ENCODE assay signal across 8 cellular contexts in genomic region chr19:10936661-10937084, GRCh38. TPM values are rescaled to one million over a fixed set of nuclear protein-coding genes. Genes with fewer than 3 reads are reported as not detected.
DNase-seq lines count a peak whose midpoint lies in the region; ATAC-seq and TF ChIP-seq lines count a peak whose summit lies in the region.

No MANE protein-coding gene starts in this region.

- peak; percentile 22 to 69 (median 62) for DNase-seq in CD4-positive, CD25-positive, alpha-beta regulatory T cell
- peak; percentile 78 for DNase-seq in H9
- DNase-seq in NCI-H345 treated with DMSO at 0.1 percent for 48 hours (lab: John Stamatoyannopoulos, UW; ENCODE audit: unreplicated experiment) = peak; percentile 55
- DNase-seq in WTC11 (ENCODE audit: low spot score) = peak; percentile 59
- peak; percentile 83 for DNase-seq in fibroblast of mammary gland (ENCODE audit: low read depth)
- no peak for DNase-seq in natural killer cell treated with Interleukin-12 subunit alpha and Interleukin-12 subunit beta and Interleukin-15 and Interleukin-18, amount 100 ng/mL, for 72 hours (ENCODE audit: low spot score)

- no peaks in the 10 kb centered on the region for H3K23me2 ChIP-seq in H9 (ENCODE audit: insufficient read length, low read depth, low read length, poor library complexity, severe bottlenecking)

- H2BK20ac ChIP-seq in H9 (ENCODE audit: low read depth, low read length, poor library complexity, severe bottlenecking) = no peak overlapping the region

- H3K4me2 ChIP-seq in H9 (ENCODE audit: insufficient read depth, insufficient read length, low read length) = no peak overlapping the region

- H2BK120ac ChIP-seq in H9 (ENCODE audit: low read depth, low read length, poor library complexity, severe bottlenecking) = no peak overlapping the region

- H3K18ac ChIP-seq in H9 (ENCODE audit: insufficient read length, low read depth, low read length) = no peak overlapping the region

- no peaks in the 10 kb centered on the region for H3K79me2 ChIP-seq in H9 (ENCODE audit: insufficient read depth, low read length)

- peak; percentile 75 for TF ChIP-seq CTCF in H9 (conservative IDR thresholded peaks at IDR 0.05)
- peak; percentile 40 for TF ChIP-seq CTCF in WTC11 (IDR thresholded peaks at IDR 0.05)
- peak; percentile 67 for TF ChIP-seq CTCF in fibroblast of mammary gland (conservative IDR thresholded peaks at IDR 0.05; ENCODE audit: control insufficient read depth, insufficient read depth, low read depth, low read length)

- H3K4me1 ChIP-seq in CD4-positive, CD25-positive, alpha-beta regulatory T cell (ENCODE audit: control insufficient read depth, insufficient read depth, low read length, poor library complexity, severe bottlenecking) = no peaks in the 10 kb centered on the region
- H3K4me1 ChIP-seq in H9 (ENCODE audit: insufficient read depth, low read length) = no peaks in the 10 kb centered on the region; the same call in 1 of the 2 replicates

- no peak overlapping the region for H3K14ac ChIP-seq in H9 (ENCODE audit: insufficient read depth, low read length)

- no peak overlapping the region for H2BK5ac ChIP-seq in H9 (ENCODE audit: insufficient read length, low read length)

- no CpG with 5 or more reads among the region's 11 CpGs for WGBS in H9 (ENCODE audit: extremely low coverage, insufficient read length, low lambda C conversion rate)

- H4K8ac ChIP-seq in H9 (replicated peaks; ENCODE audit: insufficient read length, low read depth, low read length) = no peak overlapping the region

- no peaks in the 10 kb centered on the region for H3K9me3 Mint-ChIP-seq in CD4-positive, CD25-positive, alpha-beta regulatory T cell
- H3K9me3 Mint-ChIP-seq in H9 = no peaks in the 10 kb centered on the region
- no peaks in the 10 kb centered on the region for H3K9me3 Mint-ChIP-seq in WTC11
- H3K9me3 Mint-ChIP-seq in natural killer cell treated with Interleukin-12 subunit alpha and Interleukin-12 subunit beta and Interleukin-15 and Interleukin-18, amount 100 ng/mL, for 72 hours = no peaks in the 10 kb centered on the region

- no peak overlapping the region for H3K27ac ChIP-seq in CD4-positive, CD25-positive, alpha-beta regulatory T cell (ENCODE audit: insufficient read depth, low read length, poor library complexity, severe bottlenecking)
- H3K27ac ChIP-seq in H9 (ENCODE audit: insufficient read length, low read depth, low read length) = no peak overlapping the region

- no peaks in the 10 kb centered on the region for H3K27me3 Mint-ChIP-seq in CD4-positive, CD25-positive, alpha-beta regulatory T cell
- H3K27me3 Mint-ChIP-seq in H9 (ENCODE audit: low read depth) (no peaks in the 10 kb centered on the region), WTC11 (ENCODE audit: low read depth) (no peaks in the 10 kb centered on the region)
- H3K27me3 Mint-ChIP-seq in natural killer cell treated with Interleukin-12 subunit alpha and Interleukin-12 subunit beta and Interleukin-15 and Interleukin-18, amount 100 ng/mL, for 72 hours = no peaks in the 10 kb centered on the region

- POLR2A ChIA-PET in WTC11 (lab: Charles Lee) = interaction anchor here (0.6 to 1.1 kb wide), 5 partner anchors 12 to 622 kb away, joined by 3 to 4 read pairs (median 4); partner anchors contain the start of gene SMARCA4

- no peak overlapping the region for H3K27ac Mint-ChIP-seq in CD4-positive, CD25-positive, alpha-beta regulatory T cell
- peak overlapping the region in 2 of 3 experiments; percentile 73 to 84; a peak in 4 of 7 replicates for H3K27ac Mint-ChIP-seq in H9
- no peak overlapping the region for H3K27ac Mint-ChIP-seq in WTC11
- no peak overlapping the region for H3K27ac Mint-ChIP-seq in natural killer cell treated with Interleukin-12 subunit alpha and Interleukin-12 subunit beta and Interleukin-15 and Interleukin-18, amount 100 ng/mL, for 72 hours

- no peak overlapping the region for H3K9ac ChIP-seq in H9 (ENCODE audit: extremely low read depth, insufficient read length, low read length)

- no peaks in the 10 kb centered on the region for H4K20me1 ChIP-seq in H9 (ENCODE audit: control insufficient read depth, insufficient read depth, insufficient read length)

- H3K36me3 ChIP-seq in CD4-positive, CD25-positive, alpha-beta regulatory T cell (ENCODE audit: control insufficient read depth, insufficient read depth, low read length) = peaks cover 2% of the 10 kb centered on the region

- peaks cover 0 to 9% (median 5%) of the 10 kb centered on the region in 4 donors for H3K4me1 Mint-ChIP-seq in CD4-positive, CD25-positive, alpha-beta regulatory T cell
- peaks cover 6 to 7% of the 10 kb centered on the region in 2 experiments; a peak in 2 of 4 replicates for H3K4me1 Mint-ChIP-seq in H9
- H3K4me1 Mint-ChIP-seq in WTC11 = no peaks in the 10 kb centered on the region; the same call in 1 of the 2 replicates
- H3K4me1 Mint-ChIP-seq in natural killer cell treated with Interleukin-12 subunit alpha and Interleukin-12 subunit beta and Interleukin-15 and Interleukin-18, amount 100 ng/mL, for 72 hours (ENCODE audit: low read depth in 2 of 2) = peaks cover 0 to 6% of the 10 kb centered on the region in 2 donors

- no peak overlapping the region for H2AFZ ChIP-seq in H9 (ENCODE audit: low read length)

- no peak overlapping the region for H4K91ac ChIP-seq in H9 (ENCODE audit: insufficient read length, low read depth, low read length)

- no peak overlapping the region for H3K4ac ChIP-seq in H9 (ENCODE audit: low read depth, low read length)

- no peak overlapping the region for H2AK5ac ChIP-seq in H9 (ENCODE audit: insufficient read length, low read length)

- CTCF ChIA-PET in WTC11 (lab: Charles Lee) = interaction anchor here (0.5 to 2.6 kb wide), 54 partner anchors 9 to 426 kb away, joined by 3 to 15 read pairs (median 4); partner anchors contain the start of genes DOCK6, LDLR and SMARCA4

- H3K9me3 ChIP-seq in CD4-positive, CD25-positive, alpha-beta regulatory T cell (ENCODE audit: control insufficient read depth in 2 of 2, low read length in 2 of 2) = no peaks in the 10 kb centered on the region
- no peaks in the 10 kb centered on the region for H3K9me3 ChIP-seq in H9 (ENCODE audit: control insufficient read depth, low read depth, low read length)

- no peak overlapping the region for H3K56ac ChIP-seq in H9 (ENCODE audit: insufficient read length, low read depth, low read length)

- peaks cover 3% of the 10 kb centered on the region for H3K36me3 Mint-ChIP-seq in CD4-positive, CD25-positive, alpha-beta regulatory T cell
- peaks cover 0 to 4% (median 4%) of the 10 kb centered on the region in 3 experiments; a peak in 3 of 7 replicates for H3K36me3 Mint-ChIP-seq in H9 (ENCODE audit: insufficient read depth in 1 of 3, low read depth in 3 of 3)
- H3K36me3 Mint-ChIP-seq in WTC11 = 0 out of 2 replicates have a peak, but pooled peaks cover 3% of the 10 kb centered on the region
- H3K36me3 Mint-ChIP-seq in natural killer cell treated with Interleukin-12 subunit alpha and Interleukin-12 subunit beta and Interleukin-15 and Interleukin-18, amount 100 ng/mL, for 72 hours = no peaks in the 10 kb centered on the region

- no peak overlapping the region for H2BK15ac ChIP-seq in H9 (ENCODE audit: low read depth, low read length)

- no peak overlapping the region for H4K5ac ChIP-seq in H9 (ENCODE audit: insufficient read length, low read depth, low read length)

- H3T11ph ChIP-seq in H9 (ENCODE audit: low read length) = no peak overlapping the region

- peak overlapping the region in 3 of 4 donors; percentile 15 to 52 (median 34) for H3K4me3 Mint-ChIP-seq in CD4-positive, CD25-positive, alpha-beta regulatory T cell
- H3K4me3 Mint-ChIP-seq in H9 (peak overlapping the region in 1 of 2 experiments; percentile 35; a peak in 1 of 5 replicates), WTC11 (peak overlapping the region; percentile 11; the same call in 1 of the 2 replicates)
- H3K4me3 Mint-ChIP-seq in natural killer cell treated with Interleukin-12 subunit alpha and Interleukin-12 subunit beta and Interleukin-15 and Interleukin-18, amount 100 ng/mL, for 72 hours = no peak overlapping the region

- no peak overlapping the region for H3K4me3 ChIP-seq in CD4-positive, CD25-positive, alpha-beta regulatory T cell (ENCODE audit: low read depth, low read length)
- no peak overlapping the region for H3K4me3 ChIP-seq in fibroblast of mammary gland (ENCODE audit: control insufficient read depth, low read depth, low read length)

- ATAC-seq in CD4-positive, CD25-positive, alpha-beta regulatory T cell (ENCODE audit: low read depth in 2 of 2) = peak; percentile 67 to 85
- peak; percentile 97 for ATAC-seq in WTC11
- ATAC-seq in natural killer cell treated with Interleukin-12 subunit alpha and Interleukin-12 subunit beta and Interleukin-15 and Interleukin-18, amount 100 ng/mL, for 72 hours = peak; percentile 67 to 83
- ATAC-seq in GM18502 (IDR thresholded peaks at IDR 0.05; ENCODE audit: poor library complexity, unreplicated experiment) = no peak
- ATAC-seq in HG03135 (IDR thresholded peaks at IDR 0.05; ENCODE audit: unreplicated experiment) = no peak

- no peak overlapping the region for H3K23ac ChIP-seq in H9 (ENCODE audit: insufficient read length, low read depth, low read length)

- H3K27me3 ChIP-seq in CD4-positive, CD25-positive, alpha-beta regulatory T cell (ENCODE audit: control insufficient read depth, insufficient read depth, low read length) = no peaks in the 10 kb centered on the region
- no peaks in the 10 kb centered on the region for H3K27me3 ChIP-seq in H9 (ENCODE audit: insufficient read depth, low read length)

- no peak overlapping the region for H2BK12ac ChIP-seq in H9 (ENCODE audit: insufficient read length, low read depth, low read length)

- H3K79me1 ChIP-seq in H9 (ENCODE audit: insufficient read depth, low read depth, low read length, poor library complexity, severe bottlenecking) = no peaks in the 10 kb centered on the region

TF ChIP-seq in WTC11, 78 proteins besides CTCF, POLR2A, EP300 and RAD21 (continues in another document):
- TF ChIP-seq ETV6 (CRISPR knock-in tag; IDR thresholded peaks at IDR 0.05) = 0 out of 2 replicates have a peak, but pooled peaks have one; percentile 27

RNA-seq across cellular contexts. Expression of gene TIMM29, which starts 8.1 kb away (rescaled TPM):
- total RNA-seq in CD4-positive, CD25-positive, alpha-beta regulatory T cell = 21.8 TPM
- polyA plus RNA-seq in CD4-positive, CD25-positive, alpha-beta regulatory T cell = 10 to 100 TPM; 30.7 to 38.3 (median 33.8) TPM
- 23.4 and 26.8 TPM in 2 replicates for total RNA-seq in H9 (2021)
- total RNA-seq in WTC11 (2021) = 30.0 to 33.8 TPM (median 32.0 TPM) in 3 replicates
- total RNA-seq in natural killer cell treated with Interleukin-12 subunit alpha and Interleukin-12 subunit beta and Interleukin-15 and Interleukin-18, amount 100 ng/mL, for 72 hours = 10 to 100 TPM; 24.9 to 30.2 TPM

RNA-seq across cellular contexts. Expression of gene YIPF2, which starts 8.2 kb away (rescaled TPM):
- 22.0 TPM for total RNA-seq in CD4-positive, CD25-positive, alpha-beta regulatory T cell
- polyA plus RNA-seq in CD4-positive, CD25-positive, alpha-beta regulatory T cell = 10 to 100 TPM; 10.7 to 13.1 (median 12.6) TPM
- total RNA-seq in H9 (2021) (58.2 and 60.2 TPM in 2 replicates), WTC11 (2021) (63.3 to 65.5 TPM (median 64.4 TPM) in 3 replicates)
- total RNA-seq in natural killer cell treated with Interleukin-12 subunit alpha and Interleukin-12 subunit beta and Interleukin-15 and Interleukin-18, amount 100 ng/mL, for 72 hours = 10 to 100 TPM; 33.8 to 37.2 TPM

RNA-seq across cellular contexts. Expression of gene SMARCA4, which starts 24.2 kb away (rescaled TPM):
- total RNA-seq in CD4-positive, CD25-positive, alpha-beta regulatory T cell = 79.5 TPM
- polyA plus RNA-seq in CD4-positive, CD25-positive, alpha-beta regulatory T cell = 1 to 10 TPM; 6.3 to 8.7 (median 7.2) TPM
- total RNA-seq in H9 (2021) (245 and 261 TPM in 2 replicates), WTC11 (2021) (268 to 295 TPM (median 284 TPM) in 3 replicates)
- 100 to 1,000 TPM; 118 to 175 TPM for total RNA-seq in natural killer cell treated with Interleukin-12 subunit alpha and Interleukin-12 subunit beta and Interleukin-15 and Interleukin-18, amount 100 ng/mL, for 72 hours

Comparison
In these comparisons a context has a peak if more than half of its experiments do, and no peak if none do; other contexts are left out.
1. ATAC-seq: peak in CD4-positive, CD25-positive, alpha-beta regulatory T cell (2 of 2), WTC11 (single experiment) and natural killer cell treated with Interleukin-12 subunit alpha and Interleukin-12 subunit beta and Interleukin-15 and Interleukin-18, amount 100 ng/mL, for 72 hours (2 of 2); none in GM18502 (single experiment) and HG03135 (single experiment).
2. H3K27ac Mint-ChIP-seq: peak in H9 (2 of 3); none in CD4-positive, CD25-positive, alpha-beta regulatory T cell (0 of 3), WTC11 (single experiment) and natural killer cell treated with Interleukin-12 subunit alpha and Interleukin-12 subunit beta and Interleukin-15 and Interleukin-18, amount 100 ng/mL, for 72 hours (0 of 2).
3. Peak in every context shown above with its lines, with median percentiles within 50 percentile points of each other: CTCF ChIP-seq.